In the genomic region with DNA sequence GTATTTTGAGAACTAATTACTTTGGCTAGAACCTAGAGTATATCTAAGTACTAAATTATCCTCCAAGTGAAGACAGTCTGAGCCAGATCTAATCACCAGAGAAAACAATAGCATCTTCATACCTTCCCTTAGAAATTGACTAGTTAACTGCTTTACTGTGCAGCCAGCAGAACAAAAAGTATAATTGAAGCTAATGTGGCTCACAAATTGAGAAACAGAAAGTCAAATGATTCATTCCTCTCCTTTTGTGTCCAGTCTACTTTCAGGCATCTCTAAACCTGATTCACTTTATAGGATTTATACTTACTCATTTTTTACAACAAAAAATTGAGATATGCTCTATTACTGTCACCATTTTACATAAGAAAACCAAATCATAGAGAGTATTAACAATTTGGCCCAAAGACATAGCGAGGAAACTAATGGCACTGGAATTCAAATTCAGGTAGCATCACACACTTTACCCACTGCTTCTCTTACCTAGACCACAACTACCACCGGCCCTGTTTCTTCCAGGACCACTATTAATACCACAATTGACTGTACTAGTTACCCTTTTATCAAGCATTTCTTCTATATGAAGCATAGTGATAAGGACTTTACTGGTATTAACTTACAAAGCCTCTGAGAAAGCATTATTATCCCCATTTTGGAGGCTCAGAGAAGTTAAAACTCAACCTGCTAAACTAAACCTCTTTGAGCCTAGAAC, we compare ENCODE assay signal across 1 cellular context.
TF ChIP-seq lines count a peak whose summit lies in the region.

No MANE protein-coding gene starts in this region.

TF ChIP-seq in GM12878, 131 proteins besides CTCF, POLR2A, EP300 and RAD21 (continued from another document):
- TF ChIP-seq, protein P1, sequence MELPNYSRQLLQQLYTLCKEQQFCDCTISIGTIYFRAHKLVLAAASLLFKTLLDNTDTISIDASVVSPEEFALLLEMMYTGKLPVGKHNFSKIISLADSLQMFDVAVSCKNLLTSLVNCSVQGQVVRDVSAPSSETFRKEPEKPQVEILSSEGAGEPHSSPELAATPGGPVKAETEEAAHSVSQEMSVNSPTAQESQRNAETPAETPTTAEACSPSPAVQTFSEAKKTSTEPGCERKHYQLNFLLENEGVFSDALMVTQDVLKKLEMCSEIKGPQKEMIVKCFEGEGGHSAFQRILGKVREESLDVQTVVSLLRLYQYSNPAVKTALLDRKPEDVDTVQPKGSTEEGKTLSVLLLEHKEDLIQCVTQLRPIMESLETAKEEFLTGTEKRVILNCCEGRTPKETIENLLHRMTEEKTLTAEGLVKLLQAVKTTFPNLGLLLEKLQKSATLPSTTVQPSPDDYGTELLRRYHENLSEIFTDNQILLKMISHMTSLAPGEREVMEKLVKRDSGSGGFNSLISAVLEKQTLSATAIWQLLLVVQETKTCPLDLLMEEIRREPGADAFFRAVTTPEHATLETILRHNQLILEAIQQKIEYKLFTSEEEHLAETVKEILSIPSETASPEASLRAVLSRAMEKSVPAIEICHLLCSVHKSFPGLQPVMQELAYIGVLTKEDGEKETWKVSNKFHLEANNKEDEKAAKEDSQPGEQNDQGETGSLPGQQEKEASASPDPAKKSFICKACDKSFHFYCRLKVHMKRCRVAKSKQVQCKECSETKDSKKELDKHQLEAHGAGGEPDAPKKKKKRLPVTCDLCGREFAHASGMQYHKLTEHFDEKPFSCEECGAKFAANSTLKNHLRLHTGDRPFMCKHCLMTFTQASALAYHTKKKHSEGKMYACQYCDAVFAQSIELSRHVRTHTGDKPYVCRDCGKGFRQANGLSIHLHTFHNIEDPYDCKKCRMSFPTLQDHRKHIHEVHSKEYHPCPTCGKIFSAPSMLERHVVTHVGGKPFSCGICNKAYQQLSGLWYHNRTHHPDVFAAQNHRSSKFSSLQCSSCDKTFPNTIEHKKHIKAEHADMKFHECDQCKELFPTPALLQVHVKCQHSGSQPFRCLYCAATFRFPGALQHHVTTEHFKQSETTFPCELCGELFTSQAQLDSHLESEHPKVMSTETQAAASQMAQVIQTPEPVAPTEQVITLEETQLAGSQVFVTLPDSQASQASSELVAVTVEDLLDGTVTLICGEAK (IDR thresholded peaks at IDR 0.05; ENCODE audit: borderline replicate concordance), result no peak
- TF ChIP-seq IKZF1 (conservative IDR thresholded peaks at IDR 0.05), result 0 out of 2 replicates have a peak, but pooled peaks have one; percentile 11
- TF ChIP-seq IRF4 (IDR thresholded peaks at IDR 0.05; ENCODE audit: low read depth, low read length), result 0 out of 2 replicates have a peak, but pooled peaks have one; percentile 12
- 0 out of 2 replicates have a peak, but pooled peaks have one; percentile 16 for TF ChIP-seq PAX5 (IDR thresholded peaks at IDR 0.05; ENCODE audit: borderline replicate concordance, low read depth, low read length)
- TF ChIP-seq IKZF2 (IDR thresholded peaks at IDR 0.05), result peak; percentile 47 to 50
- TF ChIP-seq TARDBP (IDR thresholded peaks at IDR 0.05; ENCODE audit: borderline replicate concordance), result no peak
- TF ChIP-seq, protein P2, sequence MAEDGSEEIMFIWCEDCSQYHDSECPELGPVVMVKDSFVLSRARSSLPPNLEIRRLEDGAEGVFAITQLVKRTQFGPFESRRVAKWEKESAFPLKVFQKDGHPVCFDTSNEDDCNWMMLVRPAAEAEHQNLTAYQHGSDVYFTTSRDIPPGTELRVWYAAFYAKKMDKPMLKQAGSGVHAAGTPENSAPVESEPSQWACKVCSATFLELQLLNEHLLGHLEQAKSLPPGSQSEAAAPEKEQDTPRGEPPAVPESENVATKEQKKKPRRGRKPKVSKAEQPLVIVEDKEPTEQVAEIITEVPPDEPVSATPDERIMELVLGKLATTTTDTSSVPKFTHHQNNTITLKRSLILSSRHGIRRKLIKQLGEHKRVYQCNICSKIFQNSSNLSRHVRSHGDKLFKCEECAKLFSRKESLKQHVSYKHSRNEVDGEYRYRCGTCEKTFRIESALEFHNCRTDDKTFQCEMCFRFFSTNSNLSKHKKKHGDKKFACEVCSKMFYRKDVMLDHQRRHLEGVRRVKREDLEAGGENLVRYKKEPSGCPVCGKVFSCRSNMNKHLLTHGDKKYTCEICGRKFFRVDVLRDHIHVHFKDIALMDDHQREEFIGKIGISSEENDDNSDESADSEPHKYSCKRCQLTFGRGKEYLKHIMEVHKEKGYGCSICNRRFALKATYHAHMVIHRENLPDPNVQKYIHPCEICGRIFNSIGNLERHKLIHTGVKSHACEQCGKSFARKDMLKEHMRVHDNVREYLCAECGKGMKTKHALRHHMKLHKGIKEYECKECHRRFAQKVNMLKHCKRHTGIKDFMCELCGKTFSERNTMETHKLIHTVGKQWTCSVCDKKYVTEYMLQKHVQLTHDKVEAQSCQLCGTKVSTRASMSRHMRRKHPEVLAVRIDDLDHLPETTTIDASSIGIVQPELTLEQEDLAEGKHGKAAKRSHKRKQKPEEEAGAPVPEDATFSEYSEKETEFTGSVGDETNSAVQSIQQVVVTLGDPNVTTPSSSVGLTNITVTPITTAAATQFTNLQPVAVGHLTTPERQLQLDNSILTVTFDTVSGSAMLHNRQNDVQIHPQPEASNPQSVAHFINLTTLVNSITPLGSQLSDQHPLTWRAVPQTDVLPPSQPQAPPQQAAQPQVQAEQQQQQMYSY (CRISPR knock-in tag; IDR thresholded peaks at IDR 0.05), result no peak
- TF ChIP-seq ZNF217 (IDR thresholded peaks at IDR 0.05), result peak; percentile 32; the same call in 1 of the 2 replicates
- TF ChIP-seq NFIC (IDR thresholded peaks at IDR 0.05; ENCODE audit: low read depth, low read length), result peak; percentile 72
- peak; percentile 63; the same call in 1 of the 2 replicates for TF ChIP-seq RUNX3 (IDR thresholded peaks at IDR 0.05; ENCODE audit: low read length)
- 0 out of 2 replicates have a peak, but pooled peaks have one; percentile 21 for TF ChIP-seq DPF2 (IDR thresholded peaks at IDR 0.05)
